Comparison of ENCODE assay signal across 8 cellular contexts in genomic region chr22:44701824-44702478, GRCh38. TPM values are rescaled to one million over a fixed set of nuclear protein-coding genes. Genes with fewer than 3 reads are reported as not detected.
DNase-seq lines count a peak whose midpoint lies in the region; ATAC-seq and TF ChIP-seq lines count a peak whose summit lies in the region.

Gene PRR5, plus strand, starts transcription at chr22:44702204. Its CDS starts 271 bp downstream, at chr22:44702475.

- H3K4me1 ChIP-seq in A673 (ENCODE audit: insufficient read depth, low read length, poor library complexity, severe bottlenecking) (peaks cover 4% of the 10 kb centered on the region), PC-9 (replicated peaks; ENCODE audit: insufficient read depth) (peaks cover 8% of the 10 kb centered on the region; the same call in 1 of the 2 replicates)

- peak; percentile 52 for ATAC-seq in GM18520 (IDR thresholded peaks at IDR 0.05; ENCODE audit: unreplicated experiment)
- peak; percentile 64 for ATAC-seq in HG03159 (IDR thresholded peaks at IDR 0.05; ENCODE audit: unreplicated experiment)
- peak; percentile 87 for ATAC-seq in activated T-cell treated with anti-CD3 and anti-CD28 coated beads, Interleukin-2, amount 50 U/mL, for 4 hours
- ATAC-seq in natural killer cell, result peak; percentile 85 to 94 (median 90)

- H3K27me3 Mint-ChIP-seq in activated T-cell treated with anti-CD3 and anti-CD28 coated beads, Interleukin-2, amount 50 U/mL, for 4 hours (ENCODE audit: low read depth), result no peaks in the 10 kb centered on the region
- H3K27me3 Mint-ChIP-seq in natural killer cell (ENCODE audit: low read depth in 2 of 2), result no peaks in the 10 kb centered on the region

- BruUV-seq in A673 (replicated peaks; lab: Mats Ljungman, UMichigan) (no TSS peak), PC-9 (replicated peaks; lab: Mats Ljungman, UMichigan) (no TSS peak)

- H4K20me1 ChIP-seq in PC-9 (ENCODE audit: insufficient read depth), result peaks cover 5% of the 10 kb centered on the region; the same call in 1 of the 2 replicates

- no peaks in the 10 kb centered on the region for H3K9me2 ChIP-seq in PC-9 (ENCODE audit: insufficient read depth)

- peak within 1 kb of the TSS; percentile 85 for H2AFZ ChIP-seq in PC-9

- peaks cover 31% of the 10 kb centered on the region for H3K4me1 Mint-ChIP-seq in activated T-cell treated with anti-CD3 and anti-CD28 coated beads, Interleukin-2, amount 50 U/mL, for 4 hours (ENCODE audit: low read depth)
- H3K4me1 Mint-ChIP-seq in natural killer cell, result peaks cover 51 to 62% of the 10 kb centered on the region in 2 donors

- POLR2A ChIA-PET in A673 (lab: Charles Lee; ENCODE audit: low non-redundant PET) (no interaction called here), PC-9 (lab: Charles Lee; ENCODE audit: unreplicated experiment) (interaction anchor here (0.8 kb wide), 1 partner anchor 464 kb away, joined by 3 read pairs; no protein-coding TSS in a partner anchor)

- DNase-seq in A673 (ENCODE audit: low spot score), result peak; percentile 56
- DNase-seq in PC-9, result peak in 1 of 2 experiments; percentile 73
- DNase-seq in activated T-cell treated with anti-CD3 and anti-CD28 coated beads, Interleukin-2, amount 50 U/mL, for 4 hours, result peak; percentile 69
- DNase-seq in fibroblast of gingiva (ENCODE audit: low read depth), result peak; percentile 76
- DNase-seq in natural killer cell, result peak; percentile 83
- peak; percentile 71 to 84 (median 79) for DNase-seq in stimulated activated naive CD4-positive, alpha-beta T cell (lab: John Stamatoyannopoulos, UW)

- H3K4me3 Mint-ChIP-seq in activated T-cell treated with anti-CD3 and anti-CD28 coated beads, Interleukin-2, amount 50 U/mL, for 4 hours, result peak within 1 kb of the TSS; percentile 83
- H3K4me3 Mint-ChIP-seq in natural killer cell, result peak within 1 kb of the TSS; percentile 83

- no peaks in the 10 kb centered on the region for H3K9me3 ChIP-seq in A673 (ENCODE audit: low read depth, low read length, poor library complexity, severe bottlenecking)
- no peaks in the 10 kb centered on the region for H3K9me3 ChIP-seq in PC-9 (ENCODE audit: insufficient read depth, low read depth)

- H3K36me3 Mint-ChIP-seq in activated T-cell treated with anti-CD3 and anti-CD28 coated beads, Interleukin-2, amount 50 U/mL, for 4 hours (ENCODE audit: insufficient read depth), result no peaks in the 10 kb centered on the region
- H3K36me3 Mint-ChIP-seq in natural killer cell, result no peaks in the 10 kb centered on the region

- CTCF ChIA-PET in A673 (lab: Charles Lee), result no interaction called here
- CTCF ChIA-PET in PC-9 (lab: Charles Lee), result no interaction called here

- no peaks in the 10 kb centered on the region for H3K9me3 Mint-ChIP-seq in activated T-cell treated with anti-CD3 and anti-CD28 coated beads, Interleukin-2, amount 50 U/mL, for 4 hours
- H3K9me3 Mint-ChIP-seq in natural killer cell, result no peaks in the 10 kb centered on the region

- intact Hi-C loops in A673 (cut with micrococcal nuclease; ENCODE audit: unreplicated experiment) (no loop called here), PC-9 (cut with micrococcal nuclease; ENCODE audit: unreplicated experiment) (no loop called here), natural killer cell (cut with micrococcal nuclease) (no loop called here)

- TF ChIP-seq CTCF in A673 (conservative IDR thresholded peaks at IDR 0.05; ENCODE audit: low read depth, low read length) (no peak), PC-9 (conservative IDR thresholded peaks at IDR 0.05) (no peak), natural killer cell (IDR thresholded peaks at IDR 0.05) (no peak)

- H3K36me3 ChIP-seq in A673 (ENCODE audit: insufficient read depth, low read length, poor library complexity, severe bottlenecking) (no peaks in the 10 kb centered on the region), PC-9 (ENCODE audit: low read depth) (no peaks in the 10 kb centered on the region)

- H3K4me3 ChIP-seq in A673 (ENCODE audit: low read depth, low read length, poor library complexity, severe bottlenecking) (peak within 1 kb of the TSS; percentile 87), PC-9 (peak within 1 kb of the TSS; percentile 92)

- H3K27ac ChIP-seq in A673 (ENCODE audit: low read depth, low read length, poor library complexity, severe bottlenecking) (peak within 1 kb of the TSS; percentile 64), PC-9 (no peak within 1 kb of the TSS)

- H3F3A ChIP-seq in PC-9 (ENCODE audit: insufficient read depth, low read depth), result peaks cover 26% of the 10 kb centered on the region

- H3K27me3 ChIP-seq in A673 (replicated peaks; ENCODE audit: insufficient read depth, low read depth, low read length, poor library complexity), result no peaks in the 10 kb centered on the region
- H3K27me3 ChIP-seq in PC-9 (ENCODE audit: insufficient read depth, low read depth), result 0 out of 2 replicates have a peak, but pooled peaks cover 6% of the 10 kb centered on the region

- peak within 1 kb of the TSS; percentile 98 for H3K4me2 ChIP-seq in PC-9

- peak within 1 kb of the TSS; percentile 70 to 90 for H3K27ac Mint-ChIP-seq in natural killer cell

- peaks cover 4% of the 10 kb centered on the region; the same call in 1 of the 2 replicates for H3K79me2 ChIP-seq in PC-9 (ENCODE audit: low read depth)

RNA-seq across cellular contexts. Expression of gene PRR5, which starts in this region (rescaled TPM):
- 15.6 and 17.9 TPM in 2 replicates for total RNA-seq in A673 (2021)
- total RNA-seq in PC-9 (2021), result 22.1 and 27.3 TPM in 2 replicates
- total RNA-seq in activated T-cell treated with anti-CD3 and anti-CD28 coated beads, Interleukin-2, amount 50 U/mL, for 4 hours, result 10 to 100 TPM; 30.4 to 41.1 (median 33.0) TPM
- 100 to 1,000 TPM in 1 of 3 donors, 10 to 100 TPM in 2; 92.6 to 133 (median 93.4) TPM for total RNA-seq in natural killer cell
